In the genomic region with DNA sequence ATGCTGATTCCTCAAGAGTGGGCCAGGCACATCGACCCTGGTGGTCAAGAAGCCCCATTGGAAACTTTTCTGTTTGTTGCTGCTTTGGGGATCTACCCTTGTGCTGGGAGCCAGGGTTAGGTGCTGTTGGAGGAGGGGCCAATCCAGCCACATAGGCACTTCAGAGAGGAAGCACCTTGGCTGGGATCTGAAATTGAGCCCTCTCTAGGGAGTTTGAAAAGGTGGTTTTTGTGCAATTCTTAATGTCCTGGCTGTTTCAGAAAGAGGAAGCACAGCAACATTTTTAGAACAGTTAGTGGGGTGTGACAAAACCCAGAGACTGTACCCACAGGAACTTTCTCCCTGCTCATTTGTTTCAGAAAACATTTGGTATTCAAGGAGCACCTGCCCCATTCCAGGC, we compare ENCODE assay signal across 11 cellular contexts. TPM values are rescaled to one million over a fixed set of nuclear protein-coding genes. Genes with fewer than 3 reads are reported as not detected.
A peak's percentile ranks its signal among the peaks of the same experiment; 100 is the strongest.
DNase-seq lines count a peak whose midpoint lies in the region; ATAC-seq and TF ChIP-seq lines count a peak whose summit lies in the region.
"Had no signal": no experiment of that assay in that cellular context is flagged by ENCODE, and none has a peak within 500 bp of the region (broad histone marks: within the 10 kb centered on the region; RNA-seq: fewer than 3 reads in every experiment).

No MANE protein-coding gene starts in this region.

- TF ChIP-seq CTCF in spleen (IDR thresholded peaks at IDR 0.05 in 8 of 11, conservative IDR thresholded peaks at IDR 0.05 in 3 of 11): no peak

- no peak overlapping the region for H3K4me3 ChIP-seq in spleen
- H3K4me3 ChIP-seq: lung, tibial artery had no signal

- no peaks in the 10 kb centered on the region for H3K27me3 ChIP-seq in spleen (replicated peaks in 1 of 7)
- H3K27me3 ChIP-seq: tibial artery had no signal

- peaks cover 0 to 80% (median 41%) of the 10 kb centered on the region in 6 donors for H3K4me1 ChIP-seq in spleen

- DNase-seq in spleen (peak; percentile 79), NCI-H1092 treated with DMSO at 0.1 percent for 48 hours (lab: John Stamatoyannopoulos, UW) (no peak), AG08395 (ENCODE audit: low spot score) (no peak), HT-29 (ENCODE audit: low spot score) (no peak)
- DNase-seq: NCI-H1105 treated with DMSO at 0.1 percent for 48 hours, tibial artery had no signal

- no peaks in the 10 kb centered on the region for H3K9me3 ChIP-seq in spleen
- H3K9me3 ChIP-seq: tibial artery had no signal

- 15 to 29% (median 21%) methylated on average over 1 of the region's 1 CpG for WGBS in spleen, 5 donors

- TF ChIP-seq POLR2A in spleen (IDR thresholded peaks at IDR 0.05): no peak

- H3K27ac ChIP-seq in spleen: peak overlapping the region in 6 of 8 donors; percentile 23 to 79 (median 54)
- H3K27ac ChIP-seq: tibial artery had no signal

- peak; percentile 77 for ATAC-seq in GM19025 (IDR thresholded peaks at IDR 0.05; ENCODE audit: low read depth, unreplicated experiment)
- ATAC-seq in HG02642 (IDR thresholded peaks at IDR 0.05; ENCODE audit: poor library complexity, unreplicated experiment): peak; percentile 82
- ATAC-seq in HG03571 (IDR thresholded peaks at IDR 0.05; ENCODE audit: unreplicated experiment): peak; percentile 84
- ATAC-seq: activated naive CD4-positive, alpha-beta T cell treated with anti-CD3 and anti-CD28 coated beads, Interleukin-2, amount 50 U/mL, for 72 hours had no signal

- intact Hi-C loops in spleen (cut with DNase I; ENCODE audit: low total_unique reads): no loop called here

- no peaks in the 10 kb centered on the region for H3K36me3 ChIP-seq in spleen
- H3K36me3 ChIP-seq: tibial artery had no signal

RNA-seq across cellular contexts. Expression of a gene that starts 17.2 kb away (rescaled TPM):
- total RNA-seq in spleen: 10 to 100 TPM in 6 of 7 donors, 1 to 10 TPM in 1; 7.5 to 17.8 (median 13.9) TPM
- polyA plus RNA-seq in spleen: 10 to 100 TPM; 24.6 to 39.2 (median 37.9) TPM
- total RNA-seq in HT-29 (2014; rRNA removed; shearing (Covaris generic)): not detected in 2 replicates
